In genomic region chr11:86416494-86416893, GRCh38 we compare ENCODE assay signal across 19 cellular contexts. TPM values are rescaled to one million over a fixed set of nuclear protein-coding genes. Genes with fewer than 3 reads are reported as not detected.
DNase-seq lines count a peak whose midpoint lies in the region; ATAC-seq, FAIRE-seq and TF ChIP-seq lines count a peak whose summit lies in the region.
"Had no signal": no experiment of that assay in that cellular context is flagged by ENCODE, and none has a peak within 500 bp of the region (broad histone marks: within the 10 kb centered on the region; RNA-seq: fewer than 3 reads in every experiment).

No MANE protein-coding gene starts in this region.

- peak; percentile 32 for FAIRE-seq in K562 (lab: Jason Lieb, UNC)

- no peak overlapping the region for H3K4me3 Mint-ChIP-seq in naive thymus-derived CD4-positive, alpha-beta T cell
- H3K4me3 Mint-ChIP-seq: CD4-positive, alpha-beta T cell; neural progenitor cell had no signal

- no peaks in the 10 kb centered on the region for H3K9me1 ChIP-seq in K562 (ENCODE audit: control insufficient read depth, insufficient read depth, low read length)

- CTCF ChIA-PET in K562 (lab: Yijun Ruan, JAX; ENCODE audit: low intra/inter-chr PET ratio) = no interaction called here
- CTCF ChIA-PET in naive thymus-derived CD4-positive, alpha-beta T cell (lab: Charles Lee) = interaction anchor here (0.6 kb wide), 2 partner anchors 49 to 628 kb away, joined by 3 to 5 read pairs; no protein-coding TSS in a partner anchor

- H3K4me3 ChIP-seq in K562 (no peak overlapping the region), WERI-Rb-1 (ENCODE audit: low read depth, low read length) (no peak overlapping the region)
- no peak overlapping the region for H3K4me3 ChIP-seq in naive thymus-derived CD4-positive, alpha-beta T cell (ENCODE audit: low read length)
- H3K4me3 ChIP-seq: dorsolateral prefrontal cortex, neural progenitor cell had no signal

- ATAC-seq in K562 (peak; percentile 49), HG03442 (IDR thresholded peaks at IDR 0.05; ENCODE audit: unreplicated experiment) (no peak), HG03565 (IDR thresholded peaks at IDR 0.05; ENCODE audit: unreplicated experiment) (no peak)
- peak; percentile 24 for ATAC-seq in naive thymus-derived CD4-positive, alpha-beta T cell
- ATAC-seq: left colon had no signal

- no peak for TF ChIP-seq CTCF in K562 (IDR thresholded peaks at IDR 0.05 in 2 of 3, conservative IDR thresholded peaks at IDR 0.05 in 1 of 3; ENCODE audit: insufficient read depth in 2 of 3, low read depth in 1 of 3, low read length in 3 of 3)
- no peak for TF ChIP-seq CTCF in WERI-Rb-1 (IDR thresholded peaks at IDR 0.05; ENCODE audit: low read depth, low read length)

- no peak for TF ChIP-seq RAD21 in K562 (CRISPR knock-in tag; conservative IDR thresholded peaks at IDR 0.05 in 1 of 2, IDR thresholded peaks at IDR 0.05 in 1 of 2)

- H2AFZ ChIP-seq in K562 (ENCODE audit: low read depth, low read length) = no peak overlapping the region
- H2AFZ ChIP-seq: neural progenitor cell had no signal

- no peak overlapping the region for H3K27ac ChIP-seq in K562 (ENCODE audit: extremely low read depth, low read depth, low read length)
- no peak overlapping the region for H3K27ac ChIP-seq in naive thymus-derived CD4-positive, alpha-beta T cell (ENCODE audit: low read depth, low read length)
- H3K27ac ChIP-seq in WERI-Rb-1 = no peak overlapping the region
- H3K27ac ChIP-seq: dorsolateral prefrontal cortex, epithelial cell of prostate, neural progenitor cell had no signal

- no peaks in the 10 kb centered on the region for H3K79me2 ChIP-seq in K562 (ENCODE audit: control insufficient read depth, insufficient read depth, low read length)

- H3K36me3 ChIP-seq in K562 (ENCODE audit: control insufficient read depth, insufficient read depth, low read length) = no peaks in the 10 kb centered on the region
- H3K36me3 ChIP-seq in naive thymus-derived CD4-positive, alpha-beta T cell (ENCODE audit: control insufficient read depth in 2 of 3, insufficient read depth in 3 of 3, low read length in 3 of 3) = no peaks in the 10 kb centered on the region
- H3K36me3 ChIP-seq in WERI-Rb-1 = no peaks in the 10 kb centered on the region
- H3K36me3 ChIP-seq: neural progenitor cell had no signal

- H3K36me3 Mint-ChIP-seq in naive thymus-derived CD4-positive, alpha-beta T cell = peaks cover 0 to 27% (median 0%) of the 10 kb centered on the region in 5 donors

- intact Hi-C loops in K562 (cut with micrococcal nuclease) = loop anchor here (5.0 kb wide), 3 partner anchors 474 to 819 kb away; no protein-coding TSS in a partner anchor
- intact Hi-C loops in naive thymus-derived CD4-positive, alpha-beta T cell (cut with micrococcal nuclease) = no loop called here

- H3K4me1 Mint-ChIP-seq in naive thymus-derived CD4-positive, alpha-beta T cell = peaks cover 0 to 5% (median 0%) of the 10 kb centered on the region in 7 donors
- H3K4me1 Mint-ChIP-seq: neural progenitor cell had no signal

- H3K9me3 ChIP-seq in K562 (replicated peaks; ENCODE audit: control insufficient read depth, insufficient read depth, low read depth, low read length) (no peaks in the 10 kb centered on the region), WERI-Rb-1 (ENCODE audit: severe bottlenecking) (no peaks in the 10 kb centered on the region)
- no peaks in the 10 kb centered on the region for H3K9me3 ChIP-seq in naive thymus-derived CD4-positive, alpha-beta T cell (ENCODE audit: control insufficient read depth in 2 of 3, low read length in 3 of 3)

- H4K20me1 ChIP-seq in K562 (replicated peaks; ENCODE audit: control insufficient read depth, insufficient read depth, low read length) = no peaks in the 10 kb centered on the region

- in situ Hi-C loops in K562 (cut with MboI) = no loop called here

- 0% methylated on average over 1 of the region's 1 CpG for WGBS in K562 (ENCODE audit: insufficient coverage, low coverage, missing lambda C conversion rate)

- H3K27me3 ChIP-seq in K562 (ENCODE audit: control insufficient read depth in 2 of 2, insufficient read depth in 2 of 2, low read length in 2 of 2) (peaks cover 0 to 13% of the 10 kb centered on the region in 2 experiments; a peak in 2 of 5 replicates), WERI-Rb-1 (ENCODE audit: insufficient read depth, low read depth, severe bottlenecking) (no peaks in the 10 kb centered on the region)
- no peaks in the 10 kb centered on the region for H3K27me3 ChIP-seq in naive thymus-derived CD4-positive, alpha-beta T cell (ENCODE audit: control insufficient read depth in 2 of 2, insufficient read depth in 2 of 2, low read length in 2 of 2)
- H3K27me3 ChIP-seq: dorsolateral prefrontal cortex, neural progenitor cell had no signal

- DNase-seq in GM03348 (ENCODE audit: low spot score) = peak; percentile 19
- DNase-seq in MV-4-11 (lab: John Stamatoyannopoulos, UW) = peak; percentile 93
- peak in 2 of 4 experiments; percentile 32 to 55 for DNase-seq in K562 (ENCODE audit: extremely low read depth in 1 of 4, low spot score in 3 of 4)
- no peak for DNase-seq in naive thymus-derived CD4-positive, alpha-beta T cell
- DNase-seq in activated CD4-positive, alpha-beta T cell treated with anti-CD3 and anti-CD28 coated beads, Interleukin-2, amount 50 U/mL, for 1 hour = no peak
- DNase-seq in WERI-Rb-1 = no peak
- DNase-seq: activated gamma-delta T cell; amniotic stem cell; CD4-positive, alpha-beta T cell; DMS53; dorsolateral prefrontal cortex; left colon; NCI-H1436 treated with DMSO at 0.1 percent for 48 hours; NCI-H2171 treated with DMSO at 0.1 percent for 48 hours; SW 1271 had no signal

- POLR2A ChIA-PET in K562 (lab: Yijun Ruan, JAX) = interaction anchor here (0.8 to 1.0 kb wide), 2 partner anchors 9 to 12 kb away, joined by 4 read pairs; no protein-coding TSS in a partner anchor
- POLR2A ChIA-PET in naive thymus-derived CD4-positive, alpha-beta T cell (lab: Charles Lee) = no interaction called here

- peak overlapping the region; percentile 35; the same call in 1 of the 2 replicates for H3K4me2 ChIP-seq in K562 (ENCODE audit: insufficient read depth, low read length)
- H3K4me2 ChIP-seq: neural progenitor cell had no signal

- H3K4me1 ChIP-seq in K562 (replicated peaks in 1 of 2; ENCODE audit: control insufficient read depth in 2 of 2, insufficient read depth in 2 of 2, low read length in 2 of 2) = no peaks in the 10 kb centered on the region; a peak in 1 of 5 replicates
- no peaks in the 10 kb centered on the region for H3K4me1 ChIP-seq in naive thymus-derived CD4-positive, alpha-beta T cell (ENCODE audit: control insufficient read depth in 2 of 2, insufficient read depth in 2 of 2, low read length in 2 of 2)
- H3K4me1 ChIP-seq: neural progenitor cell had no signal

- BruUV-seq in K562 (replicated peaks; lab: Mats Ljungman, UMichigan) = no TSS peak

- TF ChIP-seq EP300 in K562 (IDR thresholded peaks at IDR 0.05; ENCODE audit: low read length) = peak; percentile 73

- H3K27me3 Mint-ChIP-seq in naive thymus-derived CD4-positive, alpha-beta T cell = no peaks in the 10 kb centered on the region
- H3K27me3 Mint-ChIP-seq: CD4-positive, alpha-beta T cell had no signal

- H3K9me3 Mint-ChIP-seq in naive thymus-derived CD4-positive, alpha-beta T cell = no peaks in the 10 kb centered on the region
- H3K9me3 Mint-ChIP-seq: CD4-positive, alpha-beta T cell; neural progenitor cell had no signal

- no peak overlapping the region for H3K27ac Mint-ChIP-seq in naive thymus-derived CD4-positive, alpha-beta T cell
- H3K27ac Mint-ChIP-seq: CD4-positive, alpha-beta T cell; neural progenitor cell had no signal

- no peak for TF ChIP-seq POLR2A in K562 (conservative IDR thresholded peaks at IDR 0.05)

- H3K9ac ChIP-seq in K562 (ENCODE audit: insufficient read depth in 1 of 2, low read depth in 2 of 2, low read length in 2 of 2) = no peak overlapping the region
- H3K9ac ChIP-seq: neural progenitor cell had no signal

TF ChIP-seq in K562, 482 proteins besides CTCF, POLR2A, EP300 and RAD21 (continues in another document):
- TF ChIP-seq IFI16 (CRISPR knock-in tag; IDR thresholded peaks at IDR 0.05) = no peak
- no peak for TF ChIP-seq SAP30 (IDR thresholded peaks at IDR 0.05; ENCODE audit: borderline replicate concordance, insufficient read depth, low read depth, low read length, poor library complexity, severe bottlenecking)
- TF ChIP-seq RBM34 (IDR thresholded peaks at IDR 0.05; ENCODE audit: borderline replicate concordance, insufficient read depth, low read length) = no peak
- no peak for TF ChIP-seq EZH2 (IDR thresholded peaks at IDR 0.05; ENCODE audit: borderline replicate concordance, low read depth, low read length)
- no peak for TF ChIP-seq MYNN (IDR thresholded peaks at IDR 0.05)
- no peak for TF ChIP-seq MYNN (CRISPR knock-in tag; IDR thresholded peaks at IDR 0.05)
- TF ChIP-seq OTX1 (CRISPR knock-in tag; IDR thresholded peaks at IDR 0.05) = no peak

RNA-seq across cellular contexts. Expression of gene CCDC81, which starts 41.8 kb away (rescaled TPM):
- 1.2 and 3.3 TPM in 2 replicates for total RNA-seq in K562 (2011; cell fraction: chromatin; rRNA removed; ENCODE audit: low replicate concordance)
- total RNA-seq in K562 (2011; cell fraction: nucleolus; rRNA removed) = 0.67 and 1.6 TPM in 2 replicates
- total RNA-seq in K562 (2011; cell fraction: nucleoplasm; rRNA removed) = 0.59 and 2.4 TPM in 2 replicates
- total RNA-seq in K562 (2014; rRNA removed) (0.33 and 0.82 TPM in 2 replicates), K562 (2014; rRNA removed; fragmentation: Illumina TruSeq; extraction: Trizol) (0.36 and 0.54 TPM in 2 replicates), K562 (2015; rRNA removed; fragmentation: Illumina TruSeq; extraction: Trizol) (0.34 and 1.0 TPM in 2 replicates), K562 (2021) (0.16 and 0.63 TPM in 2 replicates)
- polyA plus RNA-seq in K562 (2011; rRNA removed) (0.30 and 0.46 TPM in 2 replicates), K562 (2014; fragmentation: Illumina TruSeq; extraction: Trizol) (0.28 and 0.48 TPM in 2 replicates), K562 (2014; fragmentation: Nextera tagmentation; extraction: Ambion mirVana) (under 1 TPM; 0.24 to 0.41 TPM), K562 (2014; rRNA removed) (0.23 and 0.90 TPM in 2 replicates)
- polyA plus RNA-seq in K562 (2011; cell fraction: cytosol; rRNA removed) = 0.07 and 0.16 TPM in 2 replicates
- 1.7 and 1.8 TPM in 2 replicates for polyA plus RNA-seq in K562 (2011; cell fraction: nucleus; rRNA removed)
- 0.15 and 0.34 TPM in 2 replicates for polyA plus RNA-seq in K562 (2012)
- 0.95 and 1.4 TPM in 2 replicates for polyA minus RNA-seq in K562 (2011; rRNA and poly(A)+ RNA removed)
- not detected in 2 replicates for polyA minus RNA-seq in K562 (2011; cell fraction: cytosol; rRNA and poly(A)+ RNA removed)
- 0.67 and 2.0 TPM in 2 replicates for polyA minus RNA-seq in K562 (2011; cell fraction: nucleus; rRNA and poly(A)+ RNA removed)
- 1 to 10 TPM in 1 of 5 experiments, under 1 TPM in 4; 0.65 to 1.2 (median 0.86) TPM for total RNA-seq in naive thymus-derived CD4-positive, alpha-beta T cell
- under 1 TPM in 1 of 2 donors, not detected in 1; 0.12 TPM for polyA plus RNA-seq in naive thymus-derived CD4-positive, alpha-beta T cell

Comparison
In these comparisons a context has a peak if more than half of its experiments do, and no peak if none do; other contexts are left out.
1. DNase-seq: peak in GM03348 (single experiment) and MV-4-11 (single experiment); none in naive thymus-derived CD4-positive, alpha-beta T cell (0 of 9), activated CD4-positive, alpha-beta T cell treated with anti-CD3 and anti-CD28 coated beads, Interleukin-2, amount 50 U/mL, for 1 hour (single experiment) and WERI-Rb-1 (single experiment).
2. ATAC-seq: peak in K562 (single experiment) and naive thymus-derived CD4-positive, alpha-beta T cell (single experiment); none in HG03442 (single experiment) and HG03565 (single experiment).